ENCODE assay signal across 27 cellular contexts in genomic region chr1:77955709-77956108, GRCh38. TPM values are rescaled to one million over a fixed set of nuclear protein-coding genes. Genes with fewer than 3 reads are reported as not detected.
DNase-seq lines count a peak whose midpoint lies in the region; ATAC-seq, FAIRE-seq and TF ChIP-seq lines count a peak whose summit lies in the region.
"Had no signal": no experiment of that assay in that cellular context is flagged by ENCODE, and none has a peak within 500 bp of the region (broad histone marks: within the 10 kb centered on the region; RNA-seq: fewer than 3 reads in every experiment).

No MANE protein-coding gene starts in this region.

- no peaks in the 10 kb centered on the region for H3K4me1 ChIP-seq in left lung
- no peaks in the 10 kb centered on the region for H3K4me1 ChIP-seq in upper lobe of right lung
- H3K4me1 ChIP-seq: BE2C had no signal

- peak overlapping the region; percentile 9 for H3K4me3 Mint-ChIP-seq in natural killer cell
- H3K4me3 Mint-ChIP-seq in natural killer cell treated with Interleukin-12 subunit alpha and Interleukin-12 subunit beta and Interleukin-15 and Interleukin-18, amount 100 ng/mL, for 72 hours, result no peak overlapping the region
- H3K4me3 Mint-ChIP-seq: CD14-positive monocyte; CD4-positive, alpha-beta T cell; CD8-positive, alpha-beta T cell had no signal

- H3K9me3 ChIP-seq in left lung (no peaks in the 10 kb centered on the region), upper lobe of right lung (no peaks in the 10 kb centered on the region)
- H3K9me3 ChIP-seq: BE2C, BLaER1 had no signal

- no peak overlapping the region for H3K4me3 ChIP-seq in left lung
- H3K4me3 ChIP-seq in upper lobe of right lung, result no peak overlapping the region
- H3K4me3 ChIP-seq: BLaER1, GM12878 had no signal

- intact Hi-C loops in natural killer cell (cut with micrococcal nuclease) (no loop called here), left lung (cut with DNase I) (no loop called here), upper lobe of right lung (cut with DNase I) (no loop called here)

- DNase-seq in natural killer cell (no peak), GM12891 (ENCODE audit: insufficient read length, low spot score) (no peak), left lung (no peak), upper lobe of right lung (no peak), HTR-8/SVneo (ENCODE audit: insufficient read length, low spot score) (no peak), COLO668 (lab: John Stamatoyannopoulos, UW; ENCODE audit: unreplicated experiment) (no peak)
- no peak for DNase-seq in natural killer cell treated with Interleukin-12 subunit alpha and Interleukin-12 subunit beta and Interleukin-15 and Interleukin-18, amount 100 ng/mL, for 72 hours (ENCODE audit: low spot score)
- DNase-seq: 8988T; ACHN; BE2C; C1 segment of cervical spinal cord; CD4-positive, alpha-beta T cell; CD8-positive, alpha-beta T cell; COR-L47; DMS 273 treated with DMSO at 0.1 percent for 48 hours; DMS153; DMS53; DMS79; DND-41; EL; GDM1 had no signal

- H3K9me3 Mint-ChIP-seq in natural killer cell, result no peaks in the 10 kb centered on the region
- H3K9me3 Mint-ChIP-seq in natural killer cell treated with Interleukin-12 subunit alpha and Interleukin-12 subunit beta and Interleukin-15 and Interleukin-18, amount 100 ng/mL, for 72 hours, result no peaks in the 10 kb centered on the region
- H3K9me3 Mint-ChIP-seq: CD14-positive monocyte; CD4-positive, alpha-beta T cell; CD8-positive, alpha-beta T cell had no signal

- no peak for TF ChIP-seq CTCF in natural killer cell (IDR thresholded peaks at IDR 0.05)
- TF ChIP-seq CTCF in left lung (IDR thresholded peaks at IDR 0.05), result no peak
- TF ChIP-seq CTCF in upper lobe of right lung (IDR thresholded peaks at IDR 0.05), result no peak

- H3K36me3 ChIP-seq in left lung (peaks cover 0 to 100% of the 10 kb centered on the region in 2 donors), upper lobe of right lung (peaks cover 98% of the 10 kb centered on the region)

- no peaks in the 10 kb centered on the region for H3K27me3 Mint-ChIP-seq in natural killer cell (ENCODE audit: low read depth in 2 of 2)
- no peaks in the 10 kb centered on the region for H3K27me3 Mint-ChIP-seq in natural killer cell treated with Interleukin-12 subunit alpha and Interleukin-12 subunit beta and Interleukin-15 and Interleukin-18, amount 100 ng/mL, for 72 hours
- H3K27me3 Mint-ChIP-seq: CD4-positive, alpha-beta T cell had no signal

- H3K27me3 ChIP-seq in left lung (no peaks in the 10 kb centered on the region), upper lobe of right lung (no peaks in the 10 kb centered on the region)
- H3K27me3 ChIP-seq: BE2C, BLaER1 had no signal

- FAIRE-seq in GM12891 (lab: Jason Lieb, UNC), result peak; percentile 33
- FAIRE-seq in HTR-8/SVneo (lab: Jason Lieb, UNC), result no peak
- FAIRE-seq: A204.1, GM12878, GM19239 had no signal

- ATAC-seq in natural killer cell (peak; percentile 11 to 36 (median 27)), left lung (peak; percentile 82), upper lobe of right lung (peak; percentile 53), HG03520 (IDR thresholded peaks at IDR 0.05; ENCODE audit: unreplicated experiment) (no peak)
- no peak for ATAC-seq in natural killer cell treated with Interleukin-12 subunit alpha and Interleukin-12 subunit beta and Interleukin-15 and Interleukin-18, amount 100 ng/mL, for 72 hours
- ATAC-seq: CD8-positive, alpha-beta T cell; GM12878 had no signal

- H3K27ac ChIP-seq in left lung (no peak overlapping the region), upper lobe of right lung (no peak overlapping the region)
- H3K27ac ChIP-seq: BLaER1 had no signal

- no peak for TF ChIP-seq POLR2A in GM12891 (IDR thresholded peaks at IDR 0.05; ENCODE audit: low read depth, low read length)

- H3K36me3 Mint-ChIP-seq in natural killer cell, result peaks cover 3% of the 10 kb centered on the region
- H3K36me3 Mint-ChIP-seq in natural killer cell treated with Interleukin-12 subunit alpha and Interleukin-12 subunit beta and Interleukin-15 and Interleukin-18, amount 100 ng/mL, for 72 hours, result peaks cover 22% of the 10 kb centered on the region

- peak overlapping the region; percentile 59 to 71 for H3K27ac Mint-ChIP-seq in natural killer cell
- no peak overlapping the region for H3K27ac Mint-ChIP-seq in natural killer cell treated with Interleukin-12 subunit alpha and Interleukin-12 subunit beta and Interleukin-15 and Interleukin-18, amount 100 ng/mL, for 72 hours
- H3K27ac Mint-ChIP-seq: CD4-positive, alpha-beta T cell; CD8-positive, alpha-beta T cell had no signal

- H3K4me1 Mint-ChIP-seq in natural killer cell, result peaks cover 26 to 34% of the 10 kb centered on the region in 2 donors
- H3K4me1 Mint-ChIP-seq in natural killer cell treated with Interleukin-12 subunit alpha and Interleukin-12 subunit beta and Interleukin-15 and Interleukin-18, amount 100 ng/mL, for 72 hours (ENCODE audit: low read depth in 2 of 2), result peaks cover 16% of the 10 kb centered on the region in 2 donors

TF ChIP-seq in GM12891, 5 proteins besides CTCF, POLR2A, EP300 and RAD21:
- TF ChIP-seq PAX5 (IDR thresholded peaks at IDR 0.05; ENCODE audit: insufficient read depth, low read length, severe bottlenecking) (no peak), SPI1 (IDR thresholded peaks at IDR 0.05; ENCODE audit: low read depth, low read length) (no peak), TAF1 (IDR thresholded peaks at IDR 0.05; ENCODE audit: low read depth, low read length) (no peak), POLR2AphosphoS5 (IDR thresholded peaks at IDR 0.05; ENCODE audit: low read depth, low read length) (no peak), POU2F2 (IDR thresholded peaks at IDR 0.05; ENCODE audit: low read depth, low read length) (no peak)

RNA-seq across cellular contexts. Expression of gene FUBP1, which starts 23.2 kb away (rescaled TPM):
- total RNA-seq in natural killer cell (100 to 1,000 TPM; 247 to 285 (median 249) TPM), left lung (10 to 100 TPM; 95.4 to 97.4 TPM), upper lobe of right lung (88.8 TPM)
- 100 to 1,000 TPM; 181 to 204 TPM for total RNA-seq in natural killer cell treated with Interleukin-12 subunit alpha and Interleukin-12 subunit beta and Interleukin-15 and Interleukin-18, amount 100 ng/mL, for 72 hours
- polyA plus RNA-seq in GM12891 (2012; ENCODE audit: low read depth, missing spikeins), result 120 TPM

RNA-seq across cellular contexts. Expression of gene DNAJB4, which starts 49.0 kb away (rescaled TPM):
- total RNA-seq in natural killer cell, result 10 to 100 TPM; 26.8 to 30.7 (median 28.2) TPM
- 10 to 100 TPM in 1 of 2 donors, 1 to 10 TPM in 1; 8.9 to 13.2 TPM for total RNA-seq in natural killer cell treated with Interleukin-12 subunit alpha and Interleukin-12 subunit beta and Interleukin-15 and Interleukin-18, amount 100 ng/mL, for 72 hours
- polyA plus RNA-seq in GM12891 (2012; ENCODE audit: low read depth, missing spikeins), result 7.4 TPM
- 10 to 100 TPM; 29.8 to 45.6 TPM for total RNA-seq in left lung
- total RNA-seq in upper lobe of right lung, result 35.8 TPM

Comparison
In these comparisons a context has a peak if more than half of its experiments do, and no peak if none do; other contexts are left out.
1. ATAC-seq: peak in natural killer cell (3 of 3), left lung (single experiment) and upper lobe of right lung (single experiment); none in natural killer cell treated with Interleukin-12 subunit alpha and Interleukin-12 subunit beta and Interleukin-15 and Interleukin-18, amount 100 ng/mL, for 72 hours (0 of 2) and HG03520 (single experiment).
2. H3K27ac Mint-ChIP-seq: peak in natural killer cell (2 of 2); none in natural killer cell treated with Interleukin-12 subunit alpha and Interleukin-12 subunit beta and Interleukin-15 and Interleukin-18, amount 100 ng/mL, for 72 hours (0 of 2).